ENCODE assay signal across 29 cellular contexts in genomic region chr7:132121987-132122386, GRCh38.
"Had no signal": no experiment of that assay in that cellular context is flagged by ENCODE, and none has a peak within 500 bp of the region (broad histone marks: within the 10 kb centered on the region; RNA-seq: fewer than 3 reads in every experiment).

No MANE protein-coding gene starts in this region.

- H3K36me3 Mint-ChIP-seq: activated naive CD4-positive, alpha-beta T cell treated with anti-CD3 and anti-CD28 coated beads, Interleukin-2, amount 10 ng/mL, durations not matched to agents 7 days and 5 days; activated naive CD4-positive, alpha-beta T cell treated with anti-CD3 and anti-CD28 coated beads, Interleukin-2, amount 50 U/mL, for 72 hours; activated naive CD8-positive, alpha-beta T cell treated with anti-CD3 and anti-CD28 coated beads, Interleukin-2, amount 10 ng/mL, durations not matched to agents 7 days and 5 days; brain had no signal

- H3K36me3 ChIP-seq: ascending aorta, breast epithelium, cardiac muscle cell had no signal

- H3K4me3 ChIP-seq: ascending aorta, breast epithelium, cardiac muscle cell, coronary artery, dorsolateral prefrontal cortex had no signal

- H3K4me1 Mint-ChIP-seq: activated CD4-positive, alpha-beta memory T cell treated with anti-CD3 and anti-CD28 coated beads, Interleukin-2, amount 10 ng/mL, durations not matched to agents 7 days and 5 days; activated CD4-positive, alpha-beta T cell treated with anti-CD3 and anti-CD28 coated beads, Interleukin-2, amount 10 ng/mL, durations not matched to agents 7 days and 5 days; activated naive CD4-positive, alpha-beta T cell treated with anti-CD3 and anti-CD28 coated beads, Interleukin-2, amount 10 ng/mL, durations not matched to agents 7 days and 5 days; activated naive CD8-positive, alpha-beta T cell treated with anti-CD3 and anti-CD28 coated beads, Interleukin-2, amount 10 ng/mL, durations not matched to agents 7 days and 5 days; central memory CD8-positive, alpha-beta T cell had no signal

- H3K27ac ChIP-seq: ascending aorta, breast epithelium, cardiac muscle cell, coronary artery, dorsolateral prefrontal cortex had no signal

- H3K27me3 Mint-ChIP-seq: activated CD4-positive, alpha-beta memory T cell treated with anti-CD3 and anti-CD28 coated beads, Interleukin-2, amount 10 ng/mL, durations not matched to agents 7 days and 5 days had no signal

- H3K4me1 ChIP-seq: ascending aorta, breast epithelium had no signal

- H3K4me3 Mint-ChIP-seq: activated CD4-positive, alpha-beta memory T cell treated with anti-CD3 and anti-CD28 coated beads, Interleukin-2, amount 10 ng/mL, durations not matched to agents 7 days and 5 days; activated CD4-positive, alpha-beta T cell treated with anti-CD3 and anti-CD28 coated beads, Interleukin-2, amount 10 ng/mL, durations not matched to agents 7 days and 5 days; activated naive CD4-positive, alpha-beta T cell treated with anti-CD3 and anti-CD28 coated beads, Interleukin-2, amount 10 ng/mL, durations not matched to agents 7 days and 5 days; activated naive CD8-positive, alpha-beta T cell treated with anti-CD3 and anti-CD28 coated beads, Interleukin-2, amount 10 ng/mL, durations not matched to agents 7 days and 5 days; activated T-cell treated with anti-CD3 and anti-CD28 coated beads, Interleukin-2, amount 50 U/mL, for 24 hours; activated T-cell treated with anti-CD3 and anti-CD28 coated beads, Interleukin-2, amount 50 U/mL, for 72 hours; brain; central memory CD8-positive, alpha-beta T cell; dendritic cell treated with granulocyte-macrophage colony-stimulating factor and Interleukin-4, amounts not matched to agents 40 ng/mL and 50 ng/mL, for 4 days; endodermal cell had no signal

- ATAC-seq: activated naive CD4-positive, alpha-beta T cell treated with anti-CD3 and anti-CD28 coated beads, Interleukin-2, amount 50 U/mL, for 72 hours; activated T-cell treated with anti-CD3 and anti-CD28 coated beads, Interleukin-2, amount 50 U/mL, for 72 hours; esophagus mucosa had no signal

- H3K27ac Mint-ChIP-seq: activated CD4-positive, alpha-beta memory T cell treated with anti-CD3 and anti-CD28 coated beads, Interleukin-2, amount 10 ng/mL, durations not matched to agents 7 days and 5 days; activated CD4-positive, alpha-beta T cell treated with anti-CD3 and anti-CD28 coated beads, Interleukin-2, amount 10 ng/mL, durations not matched to agents 7 days and 5 days; activated naive CD4-positive, alpha-beta T cell treated with anti-CD3 and anti-CD28 coated beads, Interleukin-2, amount 10 ng/mL, durations not matched to agents 7 days and 5 days; activated naive CD4-positive, alpha-beta T cell treated with anti-CD3 and anti-CD28 coated beads, Interleukin-2, amount 50 U/mL, for 72 hours; activated naive CD8-positive, alpha-beta T cell treated with anti-CD3 and anti-CD28 coated beads, Interleukin-2, amount 10 ng/mL, durations not matched to agents 7 days and 5 days; activated T-cell treated with anti-CD3 and anti-CD28 coated beads, Interleukin-2, amount 50 U/mL, for 24 hours; activated T-cell treated with anti-CD3 and anti-CD28 coated beads, Interleukin-2, amount 50 U/mL, for 72 hours; dendritic cell treated with granulocyte-macrophage colony-stimulating factor and Interleukin-4, amounts not matched to agents 40 ng/mL and 50 ng/mL, for 4 days; endodermal cell had no signal

- DNase-seq: activated CD4-positive, alpha-beta memory T cell treated with anti-CD3 and anti-CD28 coated beads, Interleukin-2, amount 10 ng/mL, durations not matched to agents 7 days and 5 days; activated CD4-positive, alpha-beta T cell treated with anti-CD3 and anti-CD28 coated beads for 1 hour; activated CD4-positive, alpha-beta T cell treated with anti-CD3 and anti-CD28 coated beads for 4 hours; activated CD4-positive, alpha-beta T cell treated with anti-CD3 and anti-CD28 coated beads, Interleukin-2, amount 10 ng/mL, durations not matched to agents 7 days and 5 days; activated CD4-positive, alpha-beta T cell treated with anti-CD3 and anti-CD28 coated beads, Interleukin-2, amount 50 U/mL, for 4 hours; activated CD8-positive, alpha-beta memory T cell treated with anti-CD3 and anti-CD28 coated beads, Interleukin-2, amount 50 U/mL, for 48 hours; activated gamma-delta T cell; activated naive CD4-positive, alpha-beta T cell; activated naive CD4-positive, alpha-beta T cell treated with anti-CD3 and anti-CD28 coated beads, Interleukin-2, amount 10 ng/mL, durations not matched to agents 7 days and 5 days; activated naive CD8-positive, alpha-beta T cell treated with anti-CD3 and anti-CD28 coated beads, Interleukin-2, amount 10 ng/mL, durations not matched to agents 7 days and 5 days; activated T-cell treated with anti-CD3 and anti-CD28 coated beads for 4 hours; activated T-cell treated with anti-CD3 and anti-CD28 coated beads, Interleukin-2, amount 50 U/mL, for 24 hours; activated T-cell treated with anti-CD3 and anti-CD28 coated beads, Interleukin-2, amount 50 U/mL, for 72 hours; dorsolateral prefrontal cortex; effector memory CD4-positive, alpha-beta T cell; endodermal cell; foreskin fibroblast; head of caudate nucleus; T-helper 1 cell; T-helper 2 cell had no signal

- H3K9me3 Mint-ChIP-seq: activated CD4-positive, alpha-beta memory T cell treated with anti-CD3 and anti-CD28 coated beads, Interleukin-2, amount 10 ng/mL, durations not matched to agents 7 days and 5 days; activated CD4-positive, alpha-beta T cell treated with anti-CD3 and anti-CD28 coated beads, Interleukin-2, amount 10 ng/mL, durations not matched to agents 7 days and 5 days; activated naive CD4-positive, alpha-beta T cell treated with anti-CD3 and anti-CD28 coated beads, Interleukin-2, amount 10 ng/mL, durations not matched to agents 7 days and 5 days; activated naive CD4-positive, alpha-beta T cell treated with anti-CD3 and anti-CD28 coated beads, Interleukin-2, amount 50 U/mL, for 72 hours; activated naive CD8-positive, alpha-beta T cell treated with anti-CD3 and anti-CD28 coated beads, Interleukin-2, amount 10 ng/mL, durations not matched to agents 7 days and 5 days; activated T-cell treated with anti-CD3 and anti-CD28 coated beads, Interleukin-2, amount 50 U/mL, for 24 hours; activated T-cell treated with anti-CD3 and anti-CD28 coated beads, Interleukin-2, amount 50 U/mL, for 72 hours; brain; central memory CD8-positive, alpha-beta T cell; dendritic cell treated with granulocyte-macrophage colony-stimulating factor and Interleukin-4, amounts not matched to agents 40 ng/mL and 50 ng/mL, for 4 days; endodermal cell had no signal

- H3K9me3 ChIP-seq: ascending aorta, breast epithelium had no signal
